In the genomic region with DNA sequence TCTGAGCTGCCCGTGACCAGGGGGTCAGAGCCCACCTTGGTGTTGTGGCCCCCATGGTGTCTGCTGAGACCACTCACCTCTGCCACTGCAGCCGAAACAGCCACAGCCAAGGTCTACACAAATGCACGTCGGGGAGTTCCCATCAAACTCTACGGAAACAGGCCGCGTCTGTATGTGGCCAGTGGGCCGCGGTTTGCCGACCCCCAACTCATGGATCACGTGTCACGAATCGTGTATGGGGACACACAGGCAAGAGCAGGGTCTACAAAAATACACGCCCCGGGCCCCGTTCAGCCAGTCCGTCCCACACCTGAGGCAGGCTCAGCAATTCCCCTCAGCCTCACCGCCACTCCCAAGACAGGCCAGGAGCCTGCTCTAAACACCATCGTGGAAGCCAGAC, we compare ENCODE assay signal across 28 cellular contexts.
"Had no signal": no experiment of that assay in that cellular context is flagged by ENCODE, and none has a peak within 500 bp of the region (broad histone marks: within the 10 kb centered on the region; RNA-seq: fewer than 3 reads in every experiment).

No MANE protein-coding gene starts in this region.

- H3K27ac Mint-ChIP-seq: dendritic cell treated with granulocyte-macrophage colony-stimulating factor and Interleukin-4, amounts not matched to agents 40 ng/mL and 50 ng/mL, for 4 days; effector memory CD8-positive, alpha-beta T cell had no signal

- H3K9me3 Mint-ChIP-seq: dendritic cell treated with granulocyte-macrophage colony-stimulating factor and Interleukin-4, amounts not matched to agents 40 ng/mL and 50 ng/mL, for 4 days; effector memory CD8-positive, alpha-beta T cell had no signal

- H3K27me3 ChIP-seq: colonic mucosa, dorsolateral prefrontal cortex, esophagus muscularis mucosa, foreskin keratinocyte, gastrocnemius medialis, heart left ventricle had no signal

- DNase-seq: colonic mucosa; cortex of kidney; dermis blood vessel endothelial cell; effector CD4-positive, alpha-beta T cell; effector CD8-positive, alpha-beta T cell; effector memory CD4-positive, alpha-beta T cell; effector memory CD8-positive, alpha-beta T cell; erythroblast; esophagus squamous epithelium; foreskin fibroblast; foreskin keratinocyte; foreskin melanocyte; gastrocnemius medialis; glutamatergic neuron; head of caudate nucleus; heart left ventricle; heart right ventricle had no signal

- FAIRE-seq: colon, endometrium, endothelial cell of umbilical vein, frontal cortex had no signal

- H3K9me3 ChIP-seq: colonic mucosa, esophagus squamous epithelium, gastrocnemius medialis had no signal

- H3K27ac ChIP-seq: colonic mucosa, coronary artery, epithelial cell of prostate, esophagus muscularis mucosa, esophagus squamous epithelium, foreskin keratinocyte, gastrocnemius medialis, gastroesophageal sphincter, heart left ventricle, heart right ventricle had no signal

- ATAC-seq: effector memory CD8-positive, alpha-beta T cell; esophagus mucosa; gastrocnemius medialis; gastroesophageal sphincter had no signal

- H3K4me3 ChIP-seq: colonic mucosa, coronary artery, dorsolateral prefrontal cortex, esophagus muscularis mucosa, esophagus squamous epithelium, gastrocnemius medialis, gastroesophageal sphincter, heart left ventricle, heart right ventricle had no signal

- H3K36me3 ChIP-seq: colonic mucosa, esophagus muscularis mucosa, esophagus squamous epithelium, gastrocnemius medialis, gastroesophageal sphincter, heart left ventricle, heart right ventricle had no signal

- H3K4me3 Mint-ChIP-seq: dendritic cell treated with granulocyte-macrophage colony-stimulating factor and Interleukin-4, amounts not matched to agents 40 ng/mL and 50 ng/mL, for 4 days; effector memory CD8-positive, alpha-beta T cell had no signal

- H3K4me1 ChIP-seq: colonic mucosa, foreskin keratinocyte, gastrocnemius medialis, gastroesophageal sphincter had no signal
